1 cellular context compared by ENCODE assay signal in the genomic region with DNA sequence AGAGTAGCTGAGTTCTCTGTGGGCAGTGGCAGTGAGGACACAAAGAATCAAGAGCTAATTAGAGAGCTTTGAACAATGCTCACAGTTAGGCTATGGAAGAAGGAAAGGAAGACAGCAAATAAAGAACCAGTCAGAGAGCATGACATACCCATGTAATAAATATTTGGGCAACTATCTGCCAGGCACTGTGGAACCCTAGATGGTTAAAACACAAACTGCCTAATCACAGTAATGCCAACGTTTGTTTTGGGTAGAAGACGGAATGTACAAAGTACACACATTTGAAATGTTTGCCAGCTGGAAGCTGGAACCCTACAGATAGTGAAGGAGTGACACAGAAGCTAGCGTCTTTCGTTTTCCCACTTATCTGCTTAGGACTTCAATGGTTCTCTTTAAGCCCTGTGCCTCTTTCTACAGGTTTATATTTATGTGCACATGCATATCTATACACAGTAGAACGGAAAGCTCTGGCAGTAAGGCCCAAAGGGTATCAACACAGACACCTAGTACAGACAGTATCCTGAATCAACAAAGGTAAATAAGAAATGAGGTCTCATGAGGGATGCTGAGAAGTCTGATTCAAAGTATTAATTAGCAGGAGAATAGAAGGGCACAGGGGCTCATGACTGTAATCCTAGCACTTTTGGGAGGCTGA.
TF ChIP-seq lines count a peak whose summit lies in the region.

No MANE protein-coding gene starts in this region.

TF ChIP-seq in IMR-90, 13 proteins besides CTCF, POLR2A, EP300 and RAD21 (continued from another document):
- TF ChIP-seq, protein P1, sequence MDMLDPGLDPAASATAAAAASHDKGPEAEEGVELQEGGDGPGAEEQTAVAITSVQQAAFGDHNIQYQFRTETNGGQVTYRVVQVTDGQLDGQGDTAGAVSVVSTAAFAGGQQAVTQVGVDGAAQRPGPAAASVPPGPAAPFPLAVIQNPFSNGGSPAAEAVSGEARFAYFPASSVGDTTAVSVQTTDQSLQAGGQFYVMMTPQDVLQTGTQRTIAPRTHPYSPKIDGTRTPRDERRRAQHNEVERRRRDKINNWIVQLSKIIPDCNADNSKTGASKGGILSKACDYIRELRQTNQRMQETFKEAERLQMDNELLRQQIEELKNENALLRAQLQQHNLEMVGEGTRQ (IDR thresholded peaks at IDR 0.05; ENCODE audit: low read depth, low read length) = no peak
- TF ChIP-seq, protein P2, sequence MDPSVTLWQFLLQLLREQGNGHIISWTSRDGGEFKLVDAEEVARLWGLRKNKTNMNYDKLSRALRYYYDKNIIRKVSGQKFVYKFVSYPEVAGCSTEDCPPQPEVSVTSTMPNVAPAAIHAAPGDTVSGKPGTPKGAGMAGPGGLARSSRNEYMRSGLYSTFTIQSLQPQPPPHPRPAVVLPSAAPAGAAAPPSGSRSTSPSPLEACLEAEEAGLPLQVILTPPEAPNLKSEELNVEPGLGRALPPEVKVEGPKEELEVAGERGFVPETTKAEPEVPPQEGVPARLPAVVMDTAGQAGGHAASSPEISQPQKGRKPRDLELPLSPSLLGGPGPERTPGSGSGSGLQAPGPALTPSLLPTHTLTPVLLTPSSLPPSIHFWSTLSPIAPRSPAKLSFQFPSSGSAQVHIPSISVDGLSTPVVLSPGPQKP (IDR thresholded peaks at IDR 0.05; ENCODE audit: borderline replicate concordance, low read depth, low read length) = no peak
- TF ChIP-seq CHD1 (IDR thresholded peaks at IDR 0.05; ENCODE audit: low read depth, low read length) (no peak), MAFK (IDR thresholded peaks at IDR 0.05; ENCODE audit: low read depth, low read length) (no peak), SMC3 (IDR thresholded peaks at IDR 0.05; ENCODE audit: low read depth, low read length) (no peak), RFX5 (IDR thresholded peaks at IDR 0.05; ENCODE audit: low read depth, low read length) (no peak), MXI1 (IDR thresholded peaks at IDR 0.05; ENCODE audit: borderline replicate concordance, low read depth, low read length) (no peak), BHLHE40 (IDR thresholded peaks at IDR 0.05; ENCODE audit: low read depth, low read length) (no peak)
